In genomic region chr5:34959323-34959722, GRCh38 we compare ENCODE assay signal across 8 cellular contexts. TPM values are rescaled to one million over a fixed set of nuclear protein-coding genes. Genes with fewer than 3 reads are reported as not detected.
DNase-seq lines count a peak whose midpoint lies in the region; ATAC-seq and TF ChIP-seq lines count a peak whose summit lies in the region.

No MANE protein-coding gene starts in this region.

- H3K9me3 Mint-ChIP-seq in CD8-positive, alpha-beta T cell, result no peaks in the 10 kb centered on the region

- no peak overlapping the region for H3K4me3 ChIP-seq in CD8-positive, alpha-beta T cell (ENCODE audit: low read depth, low read length)
- no peak overlapping the region for H3K4me3 ChIP-seq in astrocyte of the cerebellum (ENCODE audit: low read depth, low read length)

- no peaks in the 10 kb centered on the region for H3K27me3 Mint-ChIP-seq in CD8-positive, alpha-beta T cell (ENCODE audit: low read depth)

- no peaks in the 10 kb centered on the region for H3K9me3 ChIP-seq in CD8-positive, alpha-beta T cell (ENCODE audit: low read length)

- no peaks in the 10 kb centered on the region for H3K27me3 ChIP-seq in CD8-positive, alpha-beta T cell (ENCODE audit: insufficient read depth, low read length)

- CTCF ChIA-PET in CD8-positive, alpha-beta T cell (lab: Charles Lee), result interaction anchor here (0.9 to 1.0 kb wide), 2 partner anchors 44 to 967 kb away, joined by 3 read pairs; no protein-coding TSS in a partner anchor

- no peak for TF ChIP-seq CTCF in CD8-positive, alpha-beta T cell (IDR thresholded peaks at IDR 0.05)
- no peak for TF ChIP-seq CTCF in astrocyte of the cerebellum (IDR thresholded peaks at IDR 0.05; ENCODE audit: low read depth, low read length, missing control alignments)

- no peak for ATAC-seq in CD8-positive, alpha-beta T cell
- peak; percentile 86 for ATAC-seq in GM19324 (IDR thresholded peaks at IDR 0.05; ENCODE audit: low FRiP score, unreplicated experiment)
- peak; percentile 87 for ATAC-seq in HG03135 (IDR thresholded peaks at IDR 0.05; ENCODE audit: unreplicated experiment)

- intact Hi-C loops in CD8-positive, alpha-beta T cell (cut with DNase I, micrococcal nuclease), result loop anchor here in 1 of 2 experiments (2.0 kb wide), 1 partner anchor 967 kb away; no protein-coding TSS in a partner anchor

- no peak overlapping the region for H3K27ac ChIP-seq in CD8-positive, alpha-beta T cell (ENCODE audit: low read depth, low read length)

- peak overlapping the region; percentile 42 for H3K27ac Mint-ChIP-seq in CD8-positive, alpha-beta T cell

- H3K4me3 Mint-ChIP-seq in CD8-positive, alpha-beta T cell, result no peak overlapping the region

- POLR2A ChIA-PET in CD8-positive, alpha-beta T cell (lab: Charles Lee), result no interaction called here

- in situ Hi-C loops in astrocyte of the cerebellum (cut with HindIII; ENCODE audit: low sequenced_read_pairs), result no loop called here

- H3K36me3 ChIP-seq in CD8-positive, alpha-beta T cell (ENCODE audit: insufficient read depth, low read length), result no peaks in the 10 kb centered on the region

- peaks cover 17% of the 10 kb centered on the region for H3K36me3 Mint-ChIP-seq in CD8-positive, alpha-beta T cell

- H3K4me1 Mint-ChIP-seq in CD8-positive, alpha-beta T cell (ENCODE audit: low read depth), result no peaks in the 10 kb centered on the region

- no peaks in the 10 kb centered on the region for H3K4me1 ChIP-seq in CD8-positive, alpha-beta T cell (ENCODE audit: insufficient read depth, low read length)

- no peak for DNase-seq in CD8-positive, alpha-beta T cell
- DNase-seq in astrocyte of the cerebellum (ENCODE audit: low read depth) (peak; percentile 24), NCI-H345 (lab: John Stamatoyannopoulos, UW) (no peak), NCI-H2171 treated with DMSO at 0.1 percent for 48 hours (lab: John Stamatoyannopoulos, UW) (no peak), NCI-H1694 treated with DMSO at 0.1 percent for 48 hours (lab: John Stamatoyannopoulos, UW) (no peak), epidermal melanocyte (ENCODE audit: insufficient read length, low spot score) (no peak)

RNA-seq across cellular contexts. Expression of gene DNAJC21, which starts 30.0 kb away (rescaled TPM):
- 10 to 100 TPM; 55.7 to 56.6 TPM for total RNA-seq in CD8-positive, alpha-beta T cell

RNA-seq across cellular contexts. Expression of gene BRIX1, which starts 43.8 kb away (rescaled TPM):
- 10 to 100 TPM; 34.9 to 40.9 TPM for total RNA-seq in CD8-positive, alpha-beta T cell

RNA-seq across cellular contexts. Expression of gene RAD1, which starts 44.0 kb away (rescaled TPM):
- total RNA-seq in CD8-positive, alpha-beta T cell, result 10 to 100 TPM; 34.7 to 35.4 TPM
